ENCODE assay signal across 23 cellular contexts in the genomic region with DNA sequence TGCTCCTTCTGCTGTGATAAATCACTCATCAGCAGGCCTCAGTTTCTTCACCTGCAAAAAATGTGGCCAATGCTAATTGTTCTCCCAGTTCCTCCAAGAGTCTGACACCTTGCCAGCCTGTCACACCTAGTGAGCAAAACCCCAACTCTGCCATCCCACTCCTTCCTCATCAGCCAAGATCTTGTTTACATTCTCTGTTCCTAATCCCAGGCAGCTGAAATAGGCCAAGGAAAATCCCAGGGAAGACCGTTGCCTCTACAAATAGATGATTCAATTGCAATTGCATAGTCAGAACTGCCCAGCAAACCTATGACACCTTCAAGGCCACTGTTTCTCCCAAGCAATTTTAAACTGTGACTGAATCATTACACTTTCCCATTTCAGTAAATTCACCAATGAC.
DNase-seq lines count a peak whose midpoint lies in the region; ATAC-seq and TF ChIP-seq lines count a peak whose summit lies in the region.
"Had no signal": no experiment of that assay in that cellular context is flagged by ENCODE, and none has a peak within 500 bp of the region (broad histone marks: within the 10 kb centered on the region; RNA-seq: fewer than 3 reads in every experiment).

No MANE protein-coding gene starts in this region.

- H3K36me3 ChIP-seq in mammary epithelial cell (ENCODE audit: insufficient read depth, low read length): no peaks in the 10 kb centered on the region
- no peaks in the 10 kb centered on the region for H3K36me3 ChIP-seq in tibial artery
- H3K36me3 ChIP-seq: HAP-1, heart left ventricle, lower lobe of right lung, sigmoid colon, thyroid gland had no signal

- no peak overlapping the region for H3K27ac ChIP-seq in mammary epithelial cell (ENCODE audit: insufficient read depth, low read depth, low read length)
- peak overlapping the region; percentile 21 to 45 for H3K27ac ChIP-seq in tibial artery
- H3K27ac ChIP-seq: heart left ventricle, lower lobe of right lung, parathyroid adenoma, RWPE1, sigmoid colon, thyroid gland had no signal

- peaks cover 28% of the 10 kb centered on the region for H3K79me2 ChIP-seq in mammary epithelial cell (ENCODE audit: insufficient read depth, low read length)
- H3K79me2 ChIP-seq: parathyroid adenoma had no signal

- no peaks in the 10 kb centered on the region for H4K20me1 ChIP-seq in mammary epithelial cell (ENCODE audit: insufficient read depth, low read length)

- H2AFZ ChIP-seq in mammary epithelial cell (ENCODE audit: low read depth, low read length): no peak overlapping the region
- H2AFZ ChIP-seq: parathyroid adenoma had no signal

- CTCF ChIA-PET in mammary epithelial cell (lab: Charles Lee; ENCODE audit: low non-redundant PET): no interaction called here

- peak; percentile 22 for DNase-seq in LoVo (ENCODE audit: low spot score)
- peak; percentile 31 for DNase-seq in mammary epithelial cell
- DNase-seq in kidney tubule cell (ENCODE audit: low spot score): peak; percentile 92
- DNase-seq in tibial artery: no peak
- no peak for DNase-seq in ecto neural progenitor cell (ENCODE audit: low spot score)
- DNase-seq: activated naive CD4-positive, alpha-beta T cell treated with anti-CD3 and anti-CD28 coated beads for 36 hours; activated T-cell treated with anti-CD3 and anti-CD28 coated beads, Interleukin-2, amount 50 U/mL, for 4 hours; anterior cingulate cortex; DND-41; endodermal cell; heart left ventricle; immature natural killer cell; lower lobe of right lung; NCI-H2107; NCI-H524; sigmoid colon; thyroid gland had no signal

- no peak overlapping the region for H3K4me2 ChIP-seq in mammary epithelial cell (ENCODE audit: insufficient read depth, low read depth, low read length)

- H3K4me3 ChIP-seq in mammary epithelial cell (replicated peaks in 1 of 3; ENCODE audit: insufficient read depth in 1 of 3, low read depth in 2 of 3, low read length in 3 of 3) (no peak overlapping the region), tibial artery (no peak overlapping the region)
- H3K4me3 ChIP-seq: HAP-1, heart left ventricle, lower lobe of right lung, sigmoid colon, thyroid gland had no signal

- dilution Hi-C loops in mammary epithelial cell (cut with HindIII; ENCODE audit: low sequenced_read_pairs): no loop called here

- H3K4me1 ChIP-seq in mammary epithelial cell (ENCODE audit: insufficient read depth, low read length) (peaks cover 14% of the 10 kb centered on the region), tibial artery (peaks cover 0 to 66% (median 19%) of the 10 kb centered on the region in 4 donors)

- H3K27me3 ChIP-seq in mammary epithelial cell (ENCODE audit: insufficient read depth, low read length): no peaks in the 10 kb centered on the region
- H3K27me3 ChIP-seq in tibial artery: no peaks in the 10 kb centered on the region
- H3K27me3 ChIP-seq: heart left ventricle, sigmoid colon, thyroid gland had no signal

- H3K9ac ChIP-seq in mammary epithelial cell (ENCODE audit: insufficient read depth, low read length): no peak overlapping the region
- H3K9ac ChIP-seq: parathyroid adenoma had no signal

- TF ChIP-seq CTCF in mammary epithelial cell (conservative IDR thresholded peaks at IDR 0.05 in 1 of 2, IDR thresholded peaks at IDR 0.05 in 1 of 2; ENCODE audit: extremely low read depth in 1 of 2, insufficient read depth in 1 of 2, low read depth in 1 of 2, low read length in 2 of 2): no peak
- TF ChIP-seq CTCF in tibial artery (IDR thresholded peaks at IDR 0.05): no peak

- in situ Hi-C loops in mammary epithelial cell (cut with MboI; ENCODE audit: low sequenced_read_pairs in 2 of 2): no loop called here

- no peaks in the 10 kb centered on the region for H3K9me3 ChIP-seq in mammary epithelial cell (replicated peaks; ENCODE audit: insufficient read depth, low read length)
- H3K9me3 ChIP-seq in tibial artery: no peaks in the 10 kb centered on the region
- H3K9me3 ChIP-seq: HAP-1, heart left ventricle, lower lobe of right lung, sigmoid colon, thyroid gland had no signal

- intact Hi-C loops in mammary epithelial cell (cut with micrococcal nuclease): no loop called here
- intact Hi-C loops in tibial artery (cut with DNase I; ENCODE audit: low total_unique reads): no loop called here

- ATAC-seq in HG03460 (IDR thresholded peaks at IDR 0.05; ENCODE audit: unreplicated experiment) (no peak), GM19463 (IDR thresholded peaks at IDR 0.05; ENCODE audit: unreplicated experiment) (no peak)
- ATAC-seq: activated T-cell treated with anti-CD3 and anti-CD28 coated beads, Interleukin-2, amount 50 U/mL, for 4 hours; heart left ventricle; lower lobe of right lung; SK-N-SH treated with all-trans-retinoic acid at 6 μM for 48 hours had no signal

- BruUV-seq in mammary epithelial cell (replicated peaks; lab: Mats Ljungman, UMichigan): no TSS peak

- 0% methylated on average over 1 of the region's 1 CpG for WGBS in mammary epithelial cell (ENCODE audit: low coverage, missing lambda C conversion rate)

Comparison
In these comparisons a context has a peak if more than half of its experiments do, and no peak if none do; other contexts are left out.
1. DNase-seq: peak in LoVo (single experiment), mammary epithelial cell (single experiment) and kidney tubule cell (single experiment); none in tibial artery (0 of 2) and ecto neural progenitor cell (single experiment).